ENCODE assay signal across 9 cellular contexts in genomic region chr13:113802090-113802531, GRCh38. TPM values are rescaled to one million over a fixed set of nuclear protein-coding genes. Genes with fewer than 3 reads are reported as not detected.
A peak's percentile ranks its signal among the peaks of the same experiment; 100 is the strongest.
DNase-seq lines count a peak whose midpoint lies in the region; ATAC-seq and TF ChIP-seq lines count a peak whose summit lies in the region.
"Had no signal": no experiment of that assay in that cellular context is flagged by ENCODE, and none has a peak within 500 bp of the region (broad histone marks: within the 10 kb centered on the region; RNA-seq: fewer than 3 reads in every experiment).

No MANE protein-coding gene starts in this region.

- intact Hi-C loops in transverse colon (cut with DNase I; ENCODE audit: low total_unique reads): no loop called here

- no peaks in the 10 kb centered on the region for H3K27me3 ChIP-seq in transverse colon

- H3K4me3 ChIP-seq in transverse colon: no peak overlapping the region

- no peak for TF ChIP-seq CTCF in transverse colon (IDR thresholded peaks at IDR 0.05)

- WGBS in transverse colon (ENCODE audit: low coverage in 1 of 2), 2 donors: 45% methylated on average over 5 of the region's 15 CpGs; no CpG with 5 or more reads in 1 of the 2 donors

- in situ Hi-C loops in transverse colon (cut with MboI; ENCODE audit: low pct_ligation_motif_present in 1 of 4, low pct_unique_long_range_greater_than_20kb in 1 of 4, low sequenced_read_pairs in 3 of 4): no loop called here

- peaks cover 0 to 3% (median 0%) of the 10 kb centered on the region in 4 donors for H3K4me1 ChIP-seq in transverse colon

- peak; percentile 4 for DNase-seq in CD1c-positive myeloid dendritic cell (ENCODE audit: extremely low spot score)
- DNase-seq in NCI-H226: peak; percentile 68
- peak; percentile 91 for DNase-seq in epidermal melanocyte (ENCODE audit: insufficient read length, low spot score)
- peak; percentile 72 for DNase-seq in myocyte (ENCODE audit: low read depth)
- no peak for DNase-seq in SHP77 treated with DMSO at 0.1 percent for 48 hours (lab: John Stamatoyannopoulos, UW)
- no peak for DNase-seq in amniotic stem cell (lab: John Stamatoyannopoulos, UW)
- DNase-seq in transverse colon: no peak
- DNase-seq: activated effector memory CD4-positive, alpha-beta T cell treated with anti-CD3 and anti-CD28 coated beads, Interleukin-2, amount 50 U/mL, for 16 hours had no signal

- no peak for TF ChIP-seq EP300 in transverse colon (IDR thresholded peaks at IDR 0.05; ENCODE audit: low read depth)

- TF ChIP-seq POLR2A in transverse colon (IDR thresholded peaks at IDR 0.05): no peak

- ATAC-seq in HG03039 (IDR thresholded peaks at IDR 0.05; ENCODE audit: unreplicated experiment): no peak

- no peak overlapping the region for H3K27ac ChIP-seq in transverse colon

- H3K9me3 ChIP-seq in transverse colon: no peaks in the 10 kb centered on the region

- no peaks in the 10 kb centered on the region for H3K36me3 ChIP-seq in transverse colon

RNA-seq across cellular contexts. Expression of gene TMEM255B, which starts 43.1 kb away (rescaled TPM):
- total RNA-seq in myocyte (0.21 and 3.1 TPM in 2 replicates), transverse colon (10 to 100 TPM in 2 of 4 donors, 1 to 10 TPM in 1, under 1 TPM in 1; 0.79 to 27.7 (median 9.4) TPM)
- 6.1 TPM for polyA plus RNA-seq in myocyte (2012)

Comparison
In these comparisons a context has a peak if more than half of its experiments do, and no peak if none do; other contexts are left out.
1. DNase-seq: peak in CD1c-positive myeloid dendritic cell (single experiment), NCI-H226 (single experiment), epidermal melanocyte (single experiment) and myocyte (single experiment); none in SHP77 treated with DMSO at 0.1 percent for 48 hours (single experiment), amniotic stem cell (single experiment) and transverse colon (single experiment).